In the genomic region with DNA sequence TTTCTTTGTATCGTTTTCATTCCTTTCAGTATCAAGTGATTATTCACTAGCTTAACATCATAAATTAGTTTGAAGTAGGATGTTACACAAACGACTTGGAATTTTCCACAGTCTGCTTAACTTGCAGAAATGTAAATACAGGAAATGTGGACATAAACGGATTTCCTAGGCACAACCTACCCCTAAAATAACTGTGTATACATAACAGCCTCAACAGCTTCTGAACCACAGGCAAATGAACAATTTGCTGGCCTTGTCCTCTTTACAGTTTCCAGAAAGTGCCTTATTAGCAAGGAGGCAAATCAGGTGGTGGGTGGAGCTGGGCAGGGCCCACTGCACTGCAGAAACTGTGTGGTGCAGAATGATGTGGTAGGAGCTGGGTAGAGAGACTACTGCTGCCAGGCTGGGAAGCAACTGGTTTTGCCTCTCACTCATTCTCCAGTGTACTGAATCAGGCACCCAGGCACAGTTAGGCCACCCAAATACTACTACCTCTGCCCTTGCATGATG, we compare ENCODE assay signal across 8 cellular contexts.
DNase-seq lines count a peak whose midpoint lies in the region; ATAC-seq and TF ChIP-seq lines count a peak whose summit lies in the region.

No MANE protein-coding gene starts in this region.

- DNase-seq in AG09319 (ENCODE audit: extremely low read depth, low read depth) (peak; percentile 46), SW 1271 (lab: John Stamatoyannopoulos, UW) (peak; percentile 28 to 64), left kidney (ENCODE audit: low read depth, low spot score) (peak; percentile 44), NCI-H1105 (lab: John Stamatoyannopoulos, UW) (no peak), GM19238 (ENCODE audit: insufficient read length, low spot score) (no peak), NCI-H187 treated with DMSO at 0.1 percent for 48 hours (lab: John Stamatoyannopoulos, UW) (no peak)

- peak; percentile 79 for ATAC-seq in GM19372 (IDR thresholded peaks at IDR 0.05; ENCODE audit: low read depth, unreplicated experiment)
- ATAC-seq in HG03378 (IDR thresholded peaks at IDR 0.05; ENCODE audit: unreplicated experiment): peak; percentile 84

- TF ChIP-seq CTCF in AG09319 (IDR thresholded peaks at IDR 0.05; ENCODE audit: low read depth, low read length): no peak

Comparison
In these comparisons a context has a peak if more than half of its experiments do, and no peak if none do; other contexts are left out.
1. DNase-seq: peak in AG09319 (single experiment), SW 1271 (2 of 2) and left kidney (single experiment); none in NCI-H1105 (single experiment), GM19238 (single experiment) and NCI-H187 treated with DMSO at 0.1 percent for 48 hours (single experiment).